ENCODE assay signal across 8 cellular contexts in the genomic region with DNA sequence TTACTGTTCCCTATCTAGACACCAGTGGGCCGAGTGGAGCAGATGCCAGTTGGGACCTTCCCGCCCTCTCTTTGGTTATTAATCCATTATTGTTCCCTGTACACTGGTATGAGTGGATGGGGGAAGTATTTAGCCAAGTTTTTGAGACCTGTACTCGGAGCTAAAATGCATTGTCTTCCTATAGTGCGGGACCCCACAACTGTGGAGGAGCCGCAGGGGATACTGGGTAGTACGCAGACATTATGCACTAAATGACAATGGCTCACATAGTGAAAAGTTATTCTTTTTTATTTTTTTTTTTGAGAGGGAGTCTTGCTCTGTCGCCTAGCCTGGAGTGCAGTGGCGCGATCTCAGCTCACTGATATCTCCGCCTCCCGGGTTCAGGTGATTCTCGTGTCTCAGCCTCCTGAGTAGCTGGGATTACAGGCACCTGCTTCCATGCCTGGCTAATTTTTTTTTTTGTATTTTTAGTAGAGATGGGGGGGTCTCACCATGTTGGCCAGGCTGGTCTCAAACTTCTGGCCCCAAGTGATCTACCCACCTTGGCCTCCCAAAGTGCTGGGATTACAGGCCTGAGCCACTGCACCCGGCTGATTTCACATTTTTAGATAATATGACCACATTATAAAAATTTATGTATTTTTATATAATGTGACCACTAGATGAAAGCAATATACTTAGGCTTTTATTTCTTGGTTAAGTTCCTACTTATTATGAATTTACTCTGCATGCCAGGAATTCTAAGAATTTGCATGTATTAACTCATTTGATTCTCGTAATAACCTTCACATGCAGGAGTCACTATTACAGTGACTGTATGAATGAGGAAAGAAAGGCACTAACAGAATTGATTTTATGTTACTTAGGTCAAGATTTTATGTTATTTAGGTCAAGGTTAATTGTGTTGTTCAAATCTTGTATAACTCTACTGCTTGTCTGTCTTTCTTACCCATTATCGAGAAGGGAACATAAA. TPM values are rescaled to one million over a fixed set of nuclear protein-coding genes. Genes with fewer than 3 reads are reported as not detected.
A peak's percentile ranks its signal among the peaks of the same experiment; 100 is the strongest.
DNase-seq lines count a peak whose midpoint lies in the region; ATAC-seq and TF ChIP-seq lines count a peak whose summit lies in the region.

No MANE protein-coding gene starts in this region.

- H3K4me1 ChIP-seq in H9 (ENCODE audit: insufficient read depth, low read length) (no peaks in the 10 kb centered on the region), muscle layer of colon (ENCODE audit: insufficient read depth, low read length) (peaks cover 15% of the 10 kb centered on the region)

- H4K5ac ChIP-seq in H9 (ENCODE audit: insufficient read length, low read depth, low read length): no peak overlapping the region

- intact Hi-C loops in activated CD8-positive, alpha-beta T cell treated with anti-CD3 and anti-CD28 coated beads for 36 hours (cut with micrococcal nuclease): loop anchor here (5.0 kb wide), 1 partner anchor 332 kb away; no protein-coding TSS in a partner anchor

- ATAC-seq in activated CD8-positive, alpha-beta T cell treated with anti-CD3 and anti-CD28 coated beads for 36 hours: peak; percentile 10
- ATAC-seq in HG03378 (IDR thresholded peaks at IDR 0.05; ENCODE audit: unreplicated experiment) (no peak), GM18517 (IDR thresholded peaks at IDR 0.05; ENCODE audit: unreplicated experiment) (no peak)

- H3K27ac Mint-ChIP-seq in H9: 0 out of 7 replicates have a peak overlapping the region, but pooled peaks of 1 of the 3 experiments have one; percentile 75
- peak overlapping the region; percentile 97 for H3K27ac Mint-ChIP-seq in activated CD8-positive, alpha-beta T cell treated with anti-CD3 and anti-CD28 coated beads for 36 hours

- no peak overlapping the region for H4K8ac ChIP-seq in H9 (replicated peaks; ENCODE audit: insufficient read length, low read depth, low read length)

- H3K56ac ChIP-seq in H9 (ENCODE audit: insufficient read length, low read depth, low read length): no peak overlapping the region

- H3K4me1 Mint-ChIP-seq in H9: peaks cover 14 to 20% of the 10 kb centered on the region in 2 experiments
- H3K4me1 Mint-ChIP-seq in activated CD8-positive, alpha-beta T cell treated with anti-CD3 and anti-CD28 coated beads for 36 hours (ENCODE audit: low read depth): peaks cover 47% of the 10 kb centered on the region

- no peak overlapping the region for H2BK5ac ChIP-seq in H9 (ENCODE audit: insufficient read length, low read length)

- H2BK20ac ChIP-seq in H9 (ENCODE audit: low read depth, low read length, poor library complexity, severe bottlenecking): no peak overlapping the region

- no peaks in the 10 kb centered on the region for H4K20me1 ChIP-seq in H9 (ENCODE audit: control insufficient read depth, insufficient read depth, insufficient read length)

- no peak overlapping the region for H3K14ac ChIP-seq in H9 (ENCODE audit: insufficient read depth, low read length)

- no peak overlapping the region for H2AFZ ChIP-seq in H9 (ENCODE audit: low read length)

- DNase-seq in EH (ENCODE audit: low read depth): peak; percentile 51
- no peak for DNase-seq in H9
- DNase-seq in activated CD8-positive, alpha-beta T cell treated with anti-CD3 and anti-CD28 coated beads for 36 hours: peak; percentile 54
- DNase-seq in hippocampal formation (lab: John Stamatoyannopoulos, UW): no peak
- DNase-seq in Ammon's horn (ENCODE audit: low spot score): no peak

- H3K9me3 ChIP-seq in H9 (ENCODE audit: control insufficient read depth, low read depth, low read length): peaks cover 2% of the 10 kb centered on the region
- H3K9me3 ChIP-seq in muscle layer of colon (ENCODE audit: low read length): no peaks in the 10 kb centered on the region

- H2BK120ac ChIP-seq in H9 (ENCODE audit: low read depth, low read length, poor library complexity, severe bottlenecking): no peak overlapping the region

- no peak overlapping the region for H4K91ac ChIP-seq in H9 (ENCODE audit: insufficient read length, low read depth, low read length)

- H3K4me3 ChIP-seq in muscle layer of colon (ENCODE audit: low read depth in 1 of 2, low read length in 2 of 2): no peak overlapping the region

- H3K4ac ChIP-seq in H9 (ENCODE audit: low read depth, low read length): no peak overlapping the region

- CTCF ChIA-PET in activated CD8-positive, alpha-beta T cell treated with anti-CD3 and anti-CD28 coated beads for 36 hours (lab: Charles Lee): interaction anchor here (0.7 to 4.1 kb wide), 19 partner anchors 8 to 355 kb away, joined by 3 to 220 read pairs (median 8); a partner anchor contains a TSS

- no peak overlapping the region for H3T11ph ChIP-seq in H9 (ENCODE audit: low read length)

- H3K4me3 Mint-ChIP-seq in H9: peak overlapping the region in 1 of 2 experiments; percentile 67; a peak in 2 of 5 replicates
- peak overlapping the region; percentile 91 for H3K4me3 Mint-ChIP-seq in activated CD8-positive, alpha-beta T cell treated with anti-CD3 and anti-CD28 coated beads for 36 hours

- H3K79me1 ChIP-seq in H9 (ENCODE audit: insufficient read depth, low read depth, low read length, poor library complexity, severe bottlenecking): no peaks in the 10 kb centered on the region

- H3K36me3 Mint-ChIP-seq in H9 (ENCODE audit: insufficient read depth in 1 of 3, low read depth in 3 of 3): peaks cover 0 to 11% (median 3%) of the 10 kb centered on the region in 3 experiments; a peak in 4 of 7 replicates
- peaks cover 39% of the 10 kb centered on the region for H3K36me3 Mint-ChIP-seq in activated CD8-positive, alpha-beta T cell treated with anti-CD3 and anti-CD28 coated beads for 36 hours (ENCODE audit: low read depth)

- H3K9ac ChIP-seq in H9 (ENCODE audit: extremely low read depth, insufficient read length, low read length) (no peak overlapping the region), muscle layer of colon (ENCODE audit: low read length) (no peak overlapping the region)

- no peak overlapping the region for H2BK12ac ChIP-seq in H9 (ENCODE audit: insufficient read length, low read depth, low read length)

- no peak overlapping the region for H3K23ac ChIP-seq in H9 (ENCODE audit: insufficient read length, low read depth, low read length)

- no peaks in the 10 kb centered on the region for H3K23me2 ChIP-seq in H9 (ENCODE audit: insufficient read length, low read depth, low read length, poor library complexity, severe bottlenecking)

- no peaks in the 10 kb centered on the region for H3K36me3 ChIP-seq in muscle layer of colon (ENCODE audit: insufficient read depth, low read length)

- H3K27ac ChIP-seq in H9 (ENCODE audit: insufficient read length, low read depth, low read length) (no peak overlapping the region), muscle layer of colon (ENCODE audit: low read depth, low read length) (peak overlapping the region; percentile 10)

- POLR2A ChIA-PET in activated CD8-positive, alpha-beta T cell treated with anti-CD3 and anti-CD28 coated beads for 36 hours (lab: Charles Lee): interaction anchor here (0.6 to 3.3 kb wide), 19 partner anchors 9 to 373 kb away, joined by 3 to 46 read pairs (median 5); a partner anchor contains a TSS

- no peaks in the 10 kb centered on the region; the same call in none of the 2 replicates for H3K27me3 Mint-ChIP-seq in H9 (ENCODE audit: low read depth)
- no peaks in the 10 kb centered on the region for H3K27me3 Mint-ChIP-seq in activated CD8-positive, alpha-beta T cell treated with anti-CD3 and anti-CD28 coated beads for 36 hours

- H3K27me3 ChIP-seq in H9 (ENCODE audit: insufficient read depth, low read length) (no peaks in the 10 kb centered on the region), muscle layer of colon (ENCODE audit: control insufficient read depth in 1 of 2, insufficient read depth in 2 of 2, low read length in 2 of 2) (no peaks in the 10 kb centered on the region)

- H3K79me2 ChIP-seq in H9 (ENCODE audit: insufficient read depth, low read length): no peaks in the 10 kb centered on the region

- no peak for TF ChIP-seq CTCF in H9 (conservative IDR thresholded peaks at IDR 0.05)
- no peak for TF ChIP-seq CTCF in activated CD8-positive, alpha-beta T cell treated with anti-CD3 and anti-CD28 coated beads for 36 hours (IDR thresholded peaks at IDR 0.05)

- H3K18ac ChIP-seq in H9 (ENCODE audit: insufficient read length, low read depth, low read length): no peak overlapping the region

- H2BK15ac ChIP-seq in H9 (ENCODE audit: low read depth, low read length): no peak overlapping the region

- peak overlapping the region; percentile 40 for H3K4me2 ChIP-seq in H9 (ENCODE audit: insufficient read depth, insufficient read length, low read length)

- no peaks in the 10 kb centered on the region; a peak in 1 of 5 replicates for H3K9me3 Mint-ChIP-seq in H9
- no peaks in the 10 kb centered on the region for H3K9me3 Mint-ChIP-seq in activated CD8-positive, alpha-beta T cell treated with anti-CD3 and anti-CD28 coated beads for 36 hours

- no peak overlapping the region for H2AK5ac ChIP-seq in H9 (ENCODE audit: insufficient read length, low read length)

- no CpG with 5 or more reads among the region's 15 CpGs for WGBS in H9 (ENCODE audit: extremely low coverage, insufficient read length, low lambda C conversion rate)

RNA-seq across cellular contexts. Expression of a gene that starts 25.9 kb away (rescaled TPM):
- total RNA-seq in H9 (2021): 7.8 and 10.0 TPM in 2 replicates
- 10 to 100 TPM; 35.2 to 38.4 TPM for total RNA-seq in activated CD8-positive, alpha-beta T cell treated with anti-CD3 and anti-CD28 coated beads for 36 hours

RNA-seq across cellular contexts. Expression of a gene that starts 51.5 kb away (rescaled TPM):
- total RNA-seq in H9 (2021): 2.7 and 3.3 TPM in 2 replicates
- 10 to 100 TPM; 18.3 to 22.6 TPM for total RNA-seq in activated CD8-positive, alpha-beta T cell treated with anti-CD3 and anti-CD28 coated beads for 36 hours

Comparison
In these comparisons a context has a peak if more than half of its experiments do, and no peak if none do; other contexts are left out.
1. DNase-seq: peak in EH (single experiment) and activated CD8-positive, alpha-beta T cell treated with anti-CD3 and anti-CD28 coated beads for 36 hours (single experiment); none in H9 (single experiment), hippocampal formation (0 of 2) and Ammon's horn (single experiment).